14 cellular contexts compared by ENCODE assay signal in genomic region chr1:165610866-165611265, GRCh38.
"Had no signal": no experiment of that assay in that cellular context is flagged by ENCODE, and none has a peak within 500 bp of the region (broad histone marks: within the 10 kb centered on the region; RNA-seq: fewer than 3 reads in every experiment).

No MANE protein-coding gene starts in this region.

- H3K27ac ChIP-seq: epithelial cell of prostate, gastrocnemius medialis, heart right ventricle, lower lobe of right lung, right lobe of liver, suprapubic skin had no signal

- H3K9me3 ChIP-seq: gastrocnemius medialis, lower lobe of right lung, right lobe of liver, suprapubic skin had no signal

- H3K4me3 ChIP-seq: gastrocnemius medialis, heart right ventricle, lower lobe of right lung, right lobe of liver, smooth muscle cell, suprapubic skin had no signal

- H3K27me3 ChIP-seq: right lobe of liver had no signal

- ATAC-seq: activated naive CD8-positive, alpha-beta T cell treated with anti-CD3 and anti-CD28 coated beads, Interleukin-2, amount 50 U/mL, for 24 hours; effector memory CD8-positive, alpha-beta T cell; gastrocnemius medialis; heart right ventricle; left cardiac atrium; lower lobe of right lung; right lobe of liver had no signal

- DNase-seq: activated CD4-positive, CD25-positive, alpha-beta regulatory T cell treated with anti-CD3 and anti-CD28 coated beads, Interleukin-2, amount 50 U/mL, for 72 hours; activated naive CD4-positive, alpha-beta T cell treated with anti-CD3 and anti-CD28 coated beads for 36 hours; activated naive CD8-positive, alpha-beta T cell treated with anti-CD3 and anti-CD28 coated beads, Interleukin-2, amount 50 U/mL, for 24 hours; activated T-cell treated with anti-CD3 and anti-CD28 coated beads for 4 hours; aorta; effector memory CD8-positive, alpha-beta T cell; gastrocnemius medialis; heart right ventricle; left cardiac atrium; lower lobe of right lung; right lobe of liver had no signal

- H3K4me2 ChIP-seq: smooth muscle cell had no signal

- H3K4me1 ChIP-seq: gastrocnemius medialis, heart right ventricle, lower lobe of right lung, right lobe of liver had no signal

- H3K36me3 ChIP-seq: gastrocnemius medialis, heart right ventricle, lower lobe of right lung, right lobe of liver, suprapubic skin had no signal
